ENCODE assay signal across 23 cellular contexts in the genomic region with DNA sequence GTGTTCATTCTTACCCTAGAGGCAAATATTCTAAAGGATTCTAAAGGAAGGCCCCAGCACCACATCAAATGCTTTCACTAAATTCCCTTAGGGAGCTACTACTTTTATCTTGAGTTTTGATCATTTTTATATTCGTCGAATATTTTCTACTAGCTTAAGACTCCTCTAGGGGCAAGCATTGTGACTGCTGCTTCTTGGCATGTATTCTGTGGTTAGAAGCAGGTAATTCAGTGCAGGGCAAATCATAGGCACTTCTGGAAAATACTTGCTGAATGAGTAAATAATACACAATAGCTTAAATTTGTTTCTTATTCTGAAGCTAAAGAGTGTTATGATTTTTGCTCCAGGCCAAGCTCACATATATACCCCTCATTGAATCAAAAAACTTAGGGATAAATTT.
"Had no signal": no experiment of that assay in that cellular context is flagged by ENCODE, and none has a peak within 500 bp of the region (broad histone marks: within the 10 kb centered on the region; RNA-seq: fewer than 3 reads in every experiment).

No MANE protein-coding gene starts in this region.

- ATAC-seq: left cardiac atrium; left lung; naive thymus-derived CD4-positive, alpha-beta T cell; right cardiac atrium; stimulated activated memory B cell treated with anti-CD40 and anti-IgM and Interleukin-4, amounts not matched to agents 10 μg/mL and 1 μg/mL and 100 μg/mL, for 72 hours; stimulated activated naive CD8-positive, alpha-beta T cell treated with anti-CD3 and anti-CD28 coated beads, Interleukin-15, Interleukin-2, amounts not matched to agents 100 U/mL and 50 U/mL, for 24 hours; upper lobe of right lung had no signal

- H3K36me3 ChIP-seq: colonic mucosa, esophagus squamous epithelium, left lung, prostate gland, sigmoid colon, tibial nerve, upper lobe of right lung, uterus had no signal

- H3K27ac ChIP-seq: colonic mucosa, esophagus squamous epithelium, left lung, neural progenitor cell, prostate gland, sigmoid colon, testis, tibial nerve, upper lobe of right lung, uterus had no signal

- H3K9me3 ChIP-seq: colonic mucosa, esophagus squamous epithelium, left lung, prostate gland, sigmoid colon, testis, tibial nerve, upper lobe of right lung, uterus had no signal

- H3K4me3 ChIP-seq: colonic mucosa, esophagus squamous epithelium, left lung, neural progenitor cell, prostate gland, sigmoid colon, testis, tibial nerve, upper lobe of right lung, uterus had no signal

- H3K27me3 ChIP-seq: colonic mucosa, esophagus squamous epithelium, left lung, neural progenitor cell, sigmoid colon, testis, tibial nerve, upper lobe of right lung, uterus had no signal

- H3K4me2 ChIP-seq: neural progenitor cell had no signal

- H3K4me1 ChIP-seq: colonic mucosa, esophagus squamous epithelium, left lung, prostate gland, sigmoid colon, testis, tibial nerve, upper lobe of right lung, uterus had no signal

- DNase-seq: colonic mucosa; effector CD8-positive, alpha-beta T cell; endodermal cell; esophagus squamous epithelium; hypothalamus; immature natural killer cell; islet precursor cell; left cardiac atrium; left lung; midbrain; naive thymus-derived CD4-positive, alpha-beta T cell; right cardiac atrium; sigmoid colon; stimulated activated CD4-positive, alpha-beta T cell treated with anti-CD3 and anti-CD28 coated beads, Interleukin-4, amount 100 ng/mL, for 4 hours; stimulated activated naive CD8-positive, alpha-beta T cell treated with anti-CD3 and anti-CD28 coated beads, Interleukin-15, Interleukin-2, amounts not matched to agents 100 U/mL and 50 U/mL, for 24 hours; substantia nigra; testis; upper lobe of right lung; uterus had no signal

- H3K9ac ChIP-seq: neural progenitor cell had no signal
